ENCODE assay signal across 26 cellular contexts in the genomic region with DNA sequence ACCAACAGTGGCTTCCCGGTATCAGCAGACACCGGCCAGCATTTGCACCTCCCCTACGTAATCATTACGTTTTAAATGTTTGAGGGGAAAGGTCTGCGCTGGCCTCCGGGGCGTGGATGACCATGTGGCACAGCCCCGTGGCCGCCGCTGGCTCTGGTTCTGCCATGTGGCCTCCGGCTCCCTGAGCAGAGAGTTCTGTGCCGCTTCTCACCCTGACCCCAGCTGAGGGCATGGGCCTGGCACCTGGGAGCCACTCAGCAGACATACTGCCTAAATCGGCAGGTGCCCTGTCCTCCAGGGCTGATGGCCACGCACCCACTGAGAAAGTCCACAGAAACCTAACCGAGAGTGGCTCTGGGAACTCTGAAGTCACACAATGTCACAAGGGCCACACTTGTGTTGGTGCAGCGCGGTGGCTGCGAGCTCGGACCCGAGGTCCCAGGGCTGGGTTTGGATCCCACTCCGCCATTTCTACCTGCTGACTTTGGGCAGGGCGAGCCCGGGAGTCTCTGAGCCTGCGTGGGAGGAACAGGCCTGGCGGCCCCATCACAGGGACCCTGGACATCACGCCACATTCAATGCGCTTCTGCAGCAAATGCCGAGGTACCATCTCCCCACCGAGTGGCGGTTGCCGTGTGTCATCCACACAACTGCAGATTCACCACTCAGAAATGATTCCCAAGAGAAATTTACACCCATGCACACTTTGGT. TPM values are rescaled to one million over a fixed set of nuclear protein-coding genes. Genes with fewer than 3 reads are reported as not detected.
"Had no signal": no experiment of that assay in that cellular context is flagged by ENCODE, and none has a peak within 500 bp of the region (broad histone marks: within the 10 kb centered on the region; RNA-seq: fewer than 3 reads in every experiment).

No MANE protein-coding gene starts in this region.

- H3K4me1 ChIP-seq: testis had no signal

- H3K27ac ChIP-seq: testis had no signal

- H3K4me2 ChIP-seq: smooth muscle cell had no signal

- H3K4me3 Mint-ChIP-seq: activated CD4-positive, alpha-beta memory T cell treated with anti-CD3 and anti-CD28 coated beads for 36 hours; activated T-helper 1 cell treated with anti-CD3 and anti-CD28 coated beads, Interleukin-12 subunit alpha, Interleukin-12 subunit beta, Interleukin-2, Interleukin-4 antibody, amounts not matched to agents 30 ng/mL and 10 ng/mL and 1 ng/mL, durations not matched to agents 14 hours and 24 hours and 36 hours; brain; dendritic cell treated with granulocyte-macrophage colony-stimulating factor and Interleukin-4, amounts not matched to agents 40 ng/mL and 50 ng/mL, for 4 days; nephron progenitor cell; stimulated activated naive B cell treated with anti-CD40 and anti-IgM and Interleukin-4, amounts not matched to agents 10 μg/mL and 1 μg/mL and 100 μg/mL, for 72 hours; T-helper 17 cell; type B pancreatic cell had no signal

- DNase-seq: activated CD4-positive, alpha-beta memory T cell treated with anti-CD3 and anti-CD28 coated beads for 36 hours; activated CD4-positive, alpha-beta T cell treated with anti-CD3 and anti-CD28 coated beads for 48 hours; activated CD4-positive, CD25-positive, alpha-beta regulatory T cell; activated gamma-delta T cell treated with Interleukin-2 at 50 U/mL for 16 hours; activated T-cell treated with anti-CD3 and anti-CD28 coated beads for 4 hours; effector CD4-positive, alpha-beta T cell; erythroblast; foreskin fibroblast; mammary epithelial cell; nucleus accumbens; stimulated activated CD4-positive, alpha-beta T cell treated with anti-CD3 and anti-CD28 coated beads, Interleukin-2, amount 100 ng/mL, for 48 hours; stimulated activated CD8-positive, alpha-beta memory T cell treated with anti-CD3 and anti-CD28 coated beads, Interleukin-4, amount 100 ng/mL, for 48 hours; stimulated activated naive B cell treated with anti-CD40 and anti-IgM and Interleukin-4, amounts not matched to agents 10 μg/mL and 1 μg/mL and 100 μg/mL, for 72 hours; SW 1271; T-helper 17 cell; testis had no signal

- H3K36me3 Mint-ChIP-seq: activated CD4-positive, alpha-beta memory T cell treated with anti-CD3 and anti-CD28 coated beads for 36 hours; activated naive CD4-positive, alpha-beta T cell treated with anti-CD3 and anti-CD28 coated beads, Interleukin-2, amount 50 U/mL, for 72 hours; brain; stimulated activated naive B cell treated with anti-CD40 and anti-IgM and Interleukin-4, amounts not matched to agents 10 μg/mL and 1 μg/mL and 100 μg/mL, for 72 hours; type B pancreatic cell had no signal

- H3K9me3 ChIP-seq: testis had no signal

- H3K4me3 ChIP-seq: smooth muscle cell, testis had no signal

- ATAC-seq: activated naive CD4-positive, alpha-beta T cell treated with anti-CD3 and anti-CD28 coated beads, Interleukin-2, amount 50 U/mL, for 72 hours; left lobe of liver; sciatic nerve; stimulated activated naive B cell treated with anti-CD40 and anti-IgM and Interleukin-4, amounts not matched to agents 10 μg/mL and 1 μg/mL and 100 μg/mL, for 72 hours; T-helper 17 cell had no signal

- H3K27ac Mint-ChIP-seq: activated CD4-positive, alpha-beta memory T cell treated with anti-CD3 and anti-CD28 coated beads for 36 hours; activated naive CD4-positive, alpha-beta T cell treated with anti-CD3 and anti-CD28 coated beads, Interleukin-2, amount 50 U/mL, for 72 hours; activated T-helper 1 cell treated with anti-CD3 and anti-CD28 coated beads, Interleukin-12 subunit alpha, Interleukin-12 subunit beta, Interleukin-2, Interleukin-4 antibody, amounts not matched to agents 30 ng/mL and 10 ng/mL and 1 ng/mL, durations not matched to agents 14 hours and 24 hours and 36 hours; brain; dendritic cell treated with granulocyte-macrophage colony-stimulating factor and Interleukin-4, amounts not matched to agents 40 ng/mL and 50 ng/mL, for 4 days; nephron progenitor cell; stimulated activated naive B cell treated with anti-CD40 and anti-IgM and Interleukin-4, amounts not matched to agents 10 μg/mL and 1 μg/mL and 100 μg/mL, for 72 hours; T-helper 17 cell; type B pancreatic cell had no signal

- H3K27me3 Mint-ChIP-seq: activated CD4-positive, alpha-beta memory T cell treated with anti-CD3 and anti-CD28 coated beads for 36 hours; brain; T-helper 17 cell; type B pancreatic cell had no signal

- H3K27me3 ChIP-seq: testis had no signal

- H3K9me3 Mint-ChIP-seq: activated CD4-positive, alpha-beta memory T cell treated with anti-CD3 and anti-CD28 coated beads for 36 hours; activated naive CD4-positive, alpha-beta T cell treated with anti-CD3 and anti-CD28 coated beads, Interleukin-2, amount 50 U/mL, for 72 hours; activated T-helper 1 cell treated with anti-CD3 and anti-CD28 coated beads, Interleukin-12 subunit alpha, Interleukin-12 subunit beta, Interleukin-2, Interleukin-4 antibody, amounts not matched to agents 30 ng/mL and 10 ng/mL and 1 ng/mL, durations not matched to agents 14 hours and 24 hours and 36 hours; brain; dendritic cell treated with granulocyte-macrophage colony-stimulating factor and Interleukin-4, amounts not matched to agents 40 ng/mL and 50 ng/mL, for 4 days; nephron progenitor cell; type B pancreatic cell had no signal

RNA-seq across cellular contexts. Expression of gene CFAP46, which starts 25.3 kb away (rescaled TPM):
- total RNA-seq: activated T-helper 1 cell treated with anti-CD3 and anti-CD28 coated beads, Interleukin-12 subunit alpha, Interleukin-12 subunit beta, Interleukin-2, Interleukin-4 antibody, amounts not matched to agents 30 ng/mL and 10 ng/mL and 1 ng/mL, durations not matched to agents 14 hours and 24 hours and 36 hours; T-helper 17 cell had no signal
- polyA plus RNA-seq: aorta, mammary epithelial cell had no signal
